29 cellular contexts compared by ENCODE assay signal in the genomic region with DNA sequence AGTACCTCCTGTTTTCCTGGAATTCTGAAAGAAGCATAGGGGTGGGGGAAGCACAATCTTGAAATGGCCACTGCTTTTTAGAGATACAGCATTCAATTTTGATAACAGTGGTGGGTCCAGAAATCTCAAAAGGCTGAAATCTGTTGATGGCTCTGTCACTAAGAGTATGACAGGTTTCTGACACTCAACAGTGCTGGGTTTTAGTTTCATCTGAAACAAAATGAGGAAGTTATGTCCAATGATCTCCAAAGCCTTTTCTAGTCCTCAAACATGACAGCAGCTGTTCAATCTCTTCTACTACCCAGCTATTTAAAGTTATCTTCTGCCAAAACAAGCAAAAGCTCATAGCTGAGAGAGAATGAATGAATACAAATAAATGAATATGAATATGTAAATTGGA.
"Had no signal": no experiment of that assay in that cellular context is flagged by ENCODE, and none has a peak within 500 bp of the region (broad histone marks: within the 10 kb centered on the region; RNA-seq: fewer than 3 reads in every experiment).

No MANE protein-coding gene starts in this region.

- DNase-seq: activated CD4-positive, alpha-beta memory T cell treated with anti-CD3 and anti-CD28 coated beads, Interleukin-2, amount 10 ng/mL, durations not matched to agents 7 days and 5 days; activated CD4-positive, alpha-beta T cell treated with anti-CD3 and anti-CD28 coated beads for 4 hours; activated CD4-positive, alpha-beta T cell treated with anti-CD3 and anti-CD28 coated beads, Interleukin-2, amount 10 ng/mL, durations not matched to agents 7 days and 5 days; activated CD4-positive, alpha-beta T cell treated with anti-CD3 and anti-CD28 coated beads, Interleukin-2, amount 50 U/mL, for 4 hours; activated CD4-positive, CD25-positive, alpha-beta regulatory T cell; activated CD4-positive, CD25-positive, alpha-beta regulatory T cell treated with anti-CD3 and anti-CD28 coated beads, Interleukin-2, amount 50 U/mL, for 72 hours; activated CD8-positive, alpha-beta memory T cell treated with anti-CD3 and anti-CD28 coated beads, Interleukin-2, amount 50 U/mL, for 48 hours; activated gamma-delta T cell; activated naive CD4-positive, alpha-beta T cell; activated naive CD4-positive, alpha-beta T cell treated with anti-CD3 and anti-CD28 coated beads, Interleukin-2, amount 10 ng/mL, durations not matched to agents 7 days and 5 days; activated naive CD8-positive, alpha-beta T cell treated with anti-CD3 and anti-CD28 coated beads, Interleukin-2, amount 10 ng/mL, durations not matched to agents 7 days and 5 days; activated T-cell treated with anti-CD3 and anti-CD28 coated beads for 4 hours; activated T-cell treated with anti-CD3 and anti-CD28 coated beads, Interleukin-2, amount 50 U/mL, for 24 hours; activated T-cell treated with anti-CD3 and anti-CD28 coated beads, Interleukin-2, amount 50 U/mL, for 72 hours; amniotic stem cell; anterior cingulate cortex; body of pancreas; caudate nucleus; effector CD8-positive, alpha-beta T cell; esophagus squamous epithelium; foreskin melanocyte; heart right ventricle; T1000 had no signal

- FAIRE-seq: endometrium had no signal

- H3K4me3 Mint-ChIP-seq: activated CD4-positive, alpha-beta memory T cell treated with anti-CD3 and anti-CD28 coated beads, Interleukin-2, amount 10 ng/mL, durations not matched to agents 7 days and 5 days; activated CD4-positive, alpha-beta T cell treated with anti-CD3 and anti-CD28 coated beads, Interleukin-2, amount 10 ng/mL, durations not matched to agents 7 days and 5 days; activated naive CD4-positive, alpha-beta T cell treated with anti-CD3 and anti-CD28 coated beads, Interleukin-2, amount 10 ng/mL, durations not matched to agents 7 days and 5 days; activated naive CD8-positive, alpha-beta T cell treated with anti-CD3 and anti-CD28 coated beads, Interleukin-2, amount 10 ng/mL, durations not matched to agents 7 days and 5 days; activated T-cell treated with anti-CD3 and anti-CD28 coated beads, Interleukin-2, amount 50 U/mL, for 24 hours; activated T-cell treated with anti-CD3 and anti-CD28 coated beads, Interleukin-2, amount 50 U/mL, for 72 hours; T-helper 2 cell treated with Interferon-gamma antibody and Interleukin-4, amounts not matched to agents 5 μg/mL and 100 μg/mL, for 36 hours had no signal

- H3K27me3 ChIP-seq: body of pancreas, esophagus squamous epithelium, gastroesophageal sphincter, heart right ventricle, hepatocyte had no signal

- H3K9me3 ChIP-seq: body of pancreas, esophagus squamous epithelium, gastroesophageal sphincter, heart right ventricle had no signal

- H3K4me3 ChIP-seq: body of pancreas, esophagus squamous epithelium, gastroesophageal sphincter, heart right ventricle, hepatocyte had no signal

- H3K4me1 ChIP-seq: body of pancreas, esophagus squamous epithelium, gastroesophageal sphincter, heart right ventricle had no signal

- H3K4me1 Mint-ChIP-seq: activated CD4-positive, alpha-beta memory T cell treated with anti-CD3 and anti-CD28 coated beads, Interleukin-2, amount 10 ng/mL, durations not matched to agents 7 days and 5 days; activated CD4-positive, alpha-beta T cell treated with anti-CD3 and anti-CD28 coated beads, Interleukin-2, amount 10 ng/mL, durations not matched to agents 7 days and 5 days; activated naive CD4-positive, alpha-beta T cell treated with anti-CD3 and anti-CD28 coated beads, Interleukin-2, amount 10 ng/mL, durations not matched to agents 7 days and 5 days; activated naive CD8-positive, alpha-beta T cell treated with anti-CD3 and anti-CD28 coated beads, Interleukin-2, amount 10 ng/mL, durations not matched to agents 7 days and 5 days had no signal

- H3K36me3 Mint-ChIP-seq: activated naive CD4-positive, alpha-beta T cell treated with anti-CD3 and anti-CD28 coated beads, Interleukin-2, amount 10 ng/mL, durations not matched to agents 7 days and 5 days; activated naive CD4-positive, alpha-beta T cell treated with anti-CD3 and anti-CD28 coated beads, Interleukin-2, amount 50 U/mL, for 72 hours; activated naive CD8-positive, alpha-beta T cell treated with anti-CD3 and anti-CD28 coated beads, Interleukin-2, amount 10 ng/mL, durations not matched to agents 7 days and 5 days had no signal

- H3K9me3 Mint-ChIP-seq: activated CD4-positive, alpha-beta memory T cell treated with anti-CD3 and anti-CD28 coated beads, Interleukin-2, amount 10 ng/mL, durations not matched to agents 7 days and 5 days; activated CD4-positive, alpha-beta T cell treated with anti-CD3 and anti-CD28 coated beads, Interleukin-2, amount 10 ng/mL, durations not matched to agents 7 days and 5 days; activated naive CD4-positive, alpha-beta T cell treated with anti-CD3 and anti-CD28 coated beads, Interleukin-2, amount 10 ng/mL, durations not matched to agents 7 days and 5 days; activated naive CD4-positive, alpha-beta T cell treated with anti-CD3 and anti-CD28 coated beads, Interleukin-2, amount 50 U/mL, for 72 hours; activated naive CD8-positive, alpha-beta T cell treated with anti-CD3 and anti-CD28 coated beads, Interleukin-2, amount 10 ng/mL, durations not matched to agents 7 days and 5 days; activated T-cell treated with anti-CD3 and anti-CD28 coated beads, Interleukin-2, amount 50 U/mL, for 24 hours; T-helper 2 cell treated with Interferon-gamma antibody and Interleukin-4, amounts not matched to agents 5 μg/mL and 100 μg/mL, for 36 hours had no signal

- H3K27me3 Mint-ChIP-seq: activated CD4-positive, alpha-beta memory T cell treated with anti-CD3 and anti-CD28 coated beads, Interleukin-2, amount 10 ng/mL, durations not matched to agents 7 days and 5 days; activated CD4-positive, alpha-beta T cell treated with anti-CD3 and anti-CD28 coated beads, Interleukin-2, amount 10 ng/mL, durations not matched to agents 7 days and 5 days; activated naive CD4-positive, alpha-beta T cell treated with anti-CD3 and anti-CD28 coated beads, Interleukin-2, amount 10 ng/mL, durations not matched to agents 7 days and 5 days; activated naive CD8-positive, alpha-beta T cell treated with anti-CD3 and anti-CD28 coated beads, Interleukin-2, amount 10 ng/mL, durations not matched to agents 7 days and 5 days had no signal

- H3K27ac Mint-ChIP-seq: activated CD4-positive, alpha-beta memory T cell treated with anti-CD3 and anti-CD28 coated beads, Interleukin-2, amount 10 ng/mL, durations not matched to agents 7 days and 5 days; activated CD4-positive, alpha-beta T cell treated with anti-CD3 and anti-CD28 coated beads, Interleukin-2, amount 10 ng/mL, durations not matched to agents 7 days and 5 days; activated naive CD4-positive, alpha-beta T cell treated with anti-CD3 and anti-CD28 coated beads, Interleukin-2, amount 10 ng/mL, durations not matched to agents 7 days and 5 days; activated naive CD4-positive, alpha-beta T cell treated with anti-CD3 and anti-CD28 coated beads, Interleukin-2, amount 50 U/mL, for 72 hours; activated naive CD8-positive, alpha-beta T cell treated with anti-CD3 and anti-CD28 coated beads, Interleukin-2, amount 10 ng/mL, durations not matched to agents 7 days and 5 days; activated T-cell treated with anti-CD3 and anti-CD28 coated beads, Interleukin-2, amount 50 U/mL, for 24 hours; activated T-cell treated with anti-CD3 and anti-CD28 coated beads, Interleukin-2, amount 50 U/mL, for 72 hours; T-helper 2 cell treated with Interferon-gamma antibody and Interleukin-4, amounts not matched to agents 5 μg/mL and 100 μg/mL, for 36 hours had no signal

- H3K4me2 ChIP-seq: hepatocyte had no signal

- H3K27ac ChIP-seq: body of pancreas, epithelial cell of prostate, esophagus squamous epithelium, gastroesophageal sphincter, heart right ventricle, hepatocyte had no signal

- H2AFZ ChIP-seq: hepatocyte had no signal

- H3K36me3 ChIP-seq: esophagus squamous epithelium, gastroesophageal sphincter, heart right ventricle had no signal

- H3K79me2 ChIP-seq: hepatocyte had no signal

- ATAC-seq: activated naive CD4-positive, alpha-beta T cell treated with anti-CD3 and anti-CD28 coated beads, Interleukin-2, amount 50 U/mL, for 72 hours; activated T-cell treated with anti-CD3 and anti-CD28 coated beads, Interleukin-2, amount 50 U/mL, for 72 hours; body of pancreas; gastroesophageal sphincter; heart right ventricle had no signal
